ENCODE assay signal across 8 cellular contexts in genomic region chr6:37102299-37103168, GRCh38.
DNase-seq lines count a peak whose midpoint lies in the region; ATAC-seq lines count a peak whose summit lies in the region.

No MANE protein-coding gene starts in this region.

- peak overlapping the region; percentile 96 for H3K27ac ChIP-seq in caudate nucleus (ENCODE audit: low read depth, low read length)

- DNase-seq in 8988T (peak; percentile 59), NCI-H2196 (lab: John Stamatoyannopoulos, UW; ENCODE audit: unreplicated experiment) (peak; percentile 95), caudate nucleus (lab: John Stamatoyannopoulos, UW) (peak; percentile 64 to 94 (median 83)), iris pigment epithelial cell (ENCODE audit: low read depth) (peak; percentile 82), smooth muscle cell of the brain vasculature (ENCODE audit: low read depth, low spot score) (peak; percentile 76)
- DNase-seq in activated CD4-positive, CD25-positive, alpha-beta regulatory T cell (lab: John Stamatoyannopoulos, UW) = peak; percentile 12 to 37 (median 26)

- ATAC-seq in GM18858 (IDR thresholded peaks at IDR 0.05; ENCODE audit: unreplicated experiment) (peak; percentile 70), HG03097 (IDR thresholded peaks at IDR 0.05; ENCODE audit: low FRiP score, unreplicated experiment) (peak; percentile 84)

Comparison
In these comparisons a context has a peak if more than half of its experiments do, and no peak if none do; other contexts are left out.
1. Peak in every context shown above with its lines: DNase-seq, ATAC-seq and H3K27ac ChIP-seq.
2. DNase-seq: peak in every context shown above with its lines; median percentile 95 in NCI-H2196; 83 in caudate nucleus; 82 in iris pigment epithelial cell; 76 in smooth muscle cell of the brain vasculature; 59 in 8988T; 26 in activated CD4-positive, CD25-positive, alpha-beta regulatory T cell.